6 cellular contexts compared by ENCODE assay signal in genomic region chrX:49185062-49185394, GRCh38. TPM values are rescaled to one million over a fixed set of nuclear protein-coding genes. Genes with fewer than 3 reads are reported as not detected.
DNase-seq lines count a peak whose midpoint lies in the region; FAIRE-seq and TF ChIP-seq lines count a peak whose summit lies in the region.

No MANE protein-coding gene starts in this region.

- peaks cover 13% of the 10 kb centered on the region for H3K79me2 ChIP-seq in keratinocyte (ENCODE audit: control insufficient read depth, insufficient read depth, low read length)

- DNase-seq in RKO (ENCODE audit: low spot score) (peak; percentile 42), keratinocyte (ENCODE audit: low read depth, low spot score) (no peak), HT-29 (ENCODE audit: low spot score) (no peak)
- DNase-seq in activated effector memory CD4-positive, alpha-beta T cell treated with anti-CD3 and anti-CD28 coated beads, Interleukin-2, amount 50 U/mL, for 16 hours = no peak
- no peak for DNase-seq in stimulated activated CD4-positive, alpha-beta T cell treated with anti-CD3 and anti-CD28 coated beads, Interleukin-4, amount 100 ng/mL, for 1 hour

- TF ChIP-seq CTCF in keratinocyte (optimal IDR thresholded peaks at IDR 0.05 in 1 of 3, IDR thresholded peaks at IDR 0.05 in 1 of 3, conservative IDR thresholded peaks at IDR 0.05 in 1 of 3; ENCODE audit: extremely low read depth in 1 of 3, insufficient read depth in 2 of 3, low read length in 3 of 3) = no peak

- peaks cover 8 to 44% (median 34%) of the 10 kb centered on the region in 10 experiments for H3K4me1 ChIP-seq in BLaER1 treated with 17β-estradiol and CSF1 and Interleukin-3, amounts not matched to agents 10 nM and 100 nM
- peaks cover 17% of the 10 kb centered on the region for H3K4me1 ChIP-seq in keratinocyte (ENCODE audit: control insufficient read depth, extremely low read depth, insufficient read depth, low read length)

- peak overlapping the region; percentile 78 to 91 (median 85) for H3K4me2 ChIP-seq in BLaER1 treated with 17β-estradiol and CSF1 and Interleukin-3, amounts not matched to agents 10 nM and 100 nM
- H3K4me2 ChIP-seq in keratinocyte (ENCODE audit: control insufficient read depth, extremely low read depth, insufficient read depth, low read depth, low read length) = peak overlapping the region; percentile 75

- peaks cover 0 to 25% (median 7%) of the 10 kb centered on the region in 11 experiments; a peak in 7 of 22 replicates for H3K9me3 ChIP-seq in BLaER1 treated with 17β-estradiol and CSF1 and Interleukin-3, amounts not matched to agents 10 nM and 100 nM (replicated peaks in 1 of 11)
- H3K9me3 ChIP-seq in keratinocyte (ENCODE audit: control insufficient read depth, low read depth, low read length) = no peaks in the 10 kb centered on the region

- peaks cover 0 to 28% (median 4%) of the 10 kb centered on the region in 11 experiments; a peak in 9 of 22 replicates for H3K27me3 ChIP-seq in BLaER1 treated with 17β-estradiol and CSF1 and Interleukin-3, amounts not matched to agents 10 nM and 100 nM
- no peaks in the 10 kb centered on the region for H3K27me3 ChIP-seq in keratinocyte (ENCODE audit: control insufficient read depth, extremely low read depth, insufficient read depth, low read length)

- H3K36me3 ChIP-seq in BLaER1 treated with 17β-estradiol and CSF1 and Interleukin-3, amounts not matched to agents 10 nM and 100 nM = peaks cover 8 to 30% (median 20%) of the 10 kb centered on the region in 11 experiments; a peak in 19 of 22 replicates
- peaks cover 4 to 6% of the 10 kb centered on the region in 2 experiments for H3K36me3 ChIP-seq in keratinocyte (ENCODE audit: control insufficient read depth in 2 of 2, extremely low read depth in 1 of 2, insufficient read depth in 2 of 2, low read length in 2 of 2)

- H3K9me1 ChIP-seq in keratinocyte (ENCODE audit: control insufficient read depth, extremely low read depth, insufficient read depth, low read length) = no peaks in the 10 kb centered on the region

- no peak overlapping the region for H2AFZ ChIP-seq in keratinocyte (ENCODE audit: control insufficient read depth, low read length)

- peaks cover 4 to 21% (median 11%) of the 10 kb centered on the region in 11 experiments; a peak in 16 of 22 replicates for H4K20me1 ChIP-seq in BLaER1 treated with 17β-estradiol and CSF1 and Interleukin-3, amounts not matched to agents 10 nM and 100 nM
- no peaks in the 10 kb centered on the region for H4K20me1 ChIP-seq in keratinocyte (ENCODE audit: control insufficient read depth, extremely low read depth, insufficient read depth, low read length)

- peak overlapping the region in 10 of 11 experiments; percentile 40 to 85 (median 80); a peak in 20 of 22 replicates for H3K27ac ChIP-seq in BLaER1 treated with 17β-estradiol and CSF1 and Interleukin-3, amounts not matched to agents 10 nM and 100 nM
- peak overlapping the region; percentile 72 for H3K27ac ChIP-seq in keratinocyte (ENCODE audit: control insufficient read depth, insufficient read depth, low read length)

- H3K4me3 ChIP-seq in BLaER1 treated with 17β-estradiol and CSF1 and Interleukin-3, amounts not matched to agents 10 nM and 100 nM = peak overlapping the region; percentile 68 to 83 (median 77)
- peak overlapping the region; percentile 73 to 81 (median 79) for H3K4me3 ChIP-seq in keratinocyte (ENCODE audit: control insufficient read depth in 2 of 3, extremely low read depth in 1 of 3, insufficient read depth in 2 of 3, low read depth in 1 of 3, low read length in 3 of 3)

- dilution Hi-C loops in keratinocyte (cut with MboI; ENCODE audit: extremely low pct_ligation_motif_present, low sequenced_read_pairs) = no loop called here

- H3K9ac ChIP-seq in BLaER1 treated with 17β-estradiol and CSF1 and Interleukin-3, amounts not matched to agents 10 nM and 100 nM = peak overlapping the region; percentile 78 to 87 (median 85)
- peak overlapping the region; percentile 81 for H3K9ac ChIP-seq in keratinocyte (ENCODE audit: control insufficient read depth, extremely low read depth, insufficient read depth, low read length)

- no peak for FAIRE-seq in keratinocyte (lab: Jason Lieb, UNC)

RNA-seq across cellular contexts. Expression of gene PRICKLE3, which starts 1.1 kb away (rescaled TPM):
- polyA plus RNA-seq in keratinocyte = 8.6 to 13.7 TPM (median 8.7 TPM) in 3 replicates
- 6.1 TPM for polyA plus RNA-seq in keratinocyte (2011; ENCODE audit: low read depth)
- polyA plus RNA-seq in keratinocyte (2011; cell fraction: cytosol; rRNA removed) = 7.6 and 13.4 TPM in 2 replicates
- 21.8 and 27.4 TPM in 2 replicates for polyA plus RNA-seq in keratinocyte (2011; cell fraction: nucleus; rRNA removed)
- polyA plus RNA-seq in keratinocyte (2012; ENCODE audit: low replicate concordance) = 18.0 and 18.8 TPM in 2 replicates
- polyA minus RNA-seq in keratinocyte = 8.8 to 43.9 TPM (median 9.4 TPM) in 3 replicates
- 23.8 TPM for polyA minus RNA-seq in keratinocyte (2011; cell fraction: cytosol; rRNA and poly(A)+ RNA removed)
- 10.5 and 15.2 TPM in 2 replicates for polyA minus RNA-seq in keratinocyte (2011; cell fraction: nucleus; rRNA and poly(A)+ RNA removed)
- total RNA-seq in HT-29 (2014; rRNA removed; shearing (Covaris generic)) = 19.0 and 22.3 TPM in 2 replicates

RNA-seq across cellular contexts. Expression of gene PLP2, which starts 13.3 kb away (rescaled TPM):
- 284 to 488 TPM (median 358 TPM) in 3 replicates for polyA plus RNA-seq in keratinocyte
- polyA plus RNA-seq in keratinocyte (2011; ENCODE audit: low read depth) = 19.3 TPM
- 435 and 483 TPM in 2 replicates for polyA plus RNA-seq in keratinocyte (2011; cell fraction: cytosol; rRNA removed)
- polyA plus RNA-seq in keratinocyte (2011; cell fraction: nucleus; rRNA removed) = 270 and 305 TPM in 2 replicates
- polyA plus RNA-seq in keratinocyte (2012; ENCODE audit: low replicate concordance) = 215 and 344 TPM in 2 replicates
- polyA minus RNA-seq in keratinocyte = 359 to 538 TPM (median 417 TPM) in 3 replicates
- polyA minus RNA-seq in keratinocyte (2011; cell fraction: cytosol; rRNA and poly(A)+ RNA removed) = 192 TPM
- 54.7 and 87.5 TPM in 2 replicates for polyA minus RNA-seq in keratinocyte (2011; cell fraction: nucleus; rRNA and poly(A)+ RNA removed)
- total RNA-seq in HT-29 (2014; rRNA removed; shearing (Covaris generic)) = 27.3 and 28.1 TPM in 2 replicates

RNA-seq across cellular contexts. Expression of gene SYP, which starts 15.0 kb away (rescaled TPM):
- 0.07 to 0.23 TPM (median 0.13 TPM) in 3 replicates for polyA plus RNA-seq in keratinocyte
- not detected for polyA plus RNA-seq in keratinocyte (2011; ENCODE audit: low read depth)
- 0.03 TPM in 1 of 2 replicates, not detected in the other for polyA plus RNA-seq in keratinocyte (2011; cell fraction: cytosol; rRNA removed)
- 0.09 and 0.19 TPM in 2 replicates for polyA plus RNA-seq in keratinocyte (2011; cell fraction: nucleus; rRNA removed)
- 0.21 and 0.22 TPM in 2 replicates for polyA plus RNA-seq in keratinocyte (2012; ENCODE audit: low replicate concordance)
- 0.10 TPM in 2 of 3 replicates, not detected in the other for polyA minus RNA-seq in keratinocyte
- polyA minus RNA-seq in keratinocyte (2011; cell fraction: cytosol; rRNA and poly(A)+ RNA removed) = not detected
- polyA minus RNA-seq in keratinocyte (2011; cell fraction: nucleus; rRNA and poly(A)+ RNA removed) = not detected in 2 replicates
- total RNA-seq in HT-29 (2014; rRNA removed; shearing (Covaris generic)) = 0.61 and 1.1 TPM in 2 replicates

RNA-seq across cellular contexts. Expression of gene MAGIX, which starts 22.5 kb away (rescaled TPM):
- 0.51 to 0.62 TPM (median 0.59 TPM) in 3 replicates for polyA plus RNA-seq in keratinocyte
- polyA plus RNA-seq in keratinocyte (2011; ENCODE audit: low read depth) = 0.46 TPM
- polyA plus RNA-seq in keratinocyte (2011; cell fraction: cytosol; rRNA removed) = 0.29 and 0.77 TPM in 2 replicates
- polyA plus RNA-seq in keratinocyte (2011; cell fraction: nucleus; rRNA removed) = 0.53 and 0.69 TPM in 2 replicates
- 0.47 and 0.83 TPM in 2 replicates for polyA plus RNA-seq in keratinocyte (2012; ENCODE audit: low replicate concordance)
- polyA minus RNA-seq in keratinocyte = 0.20 to 0.40 TPM (median 0.22 TPM) in 3 replicates
- polyA minus RNA-seq in keratinocyte (2011; cell fraction: cytosol; rRNA and poly(A)+ RNA removed) = not detected
- polyA minus RNA-seq in keratinocyte (2011; cell fraction: nucleus; rRNA and poly(A)+ RNA removed) = 0.21 and 0.70 TPM in 2 replicates
- 12.6 and 13.6 TPM in 2 replicates for total RNA-seq in HT-29 (2014; rRNA removed; shearing (Covaris generic))

RNA-seq across cellular contexts. Expression of gene CACNA1F, which starts 48.1 kb away (rescaled TPM):
- polyA plus RNA-seq in keratinocyte = 0.03 TPM in 1 of 3 replicates, not detected in the others
- polyA plus RNA-seq in keratinocyte (2011; ENCODE audit: low read depth) = not detected
- polyA plus RNA-seq in keratinocyte (2011; cell fraction: cytosol; rRNA removed) = not detected in 2 replicates
- polyA plus RNA-seq in keratinocyte (2011; cell fraction: nucleus; rRNA removed) = 0.01 TPM in 1 of 2 replicates, not detected in the other
- not detected in 2 replicates for polyA plus RNA-seq in keratinocyte (2012; ENCODE audit: low replicate concordance)
- not detected in 3 replicates for polyA minus RNA-seq in keratinocyte
- polyA minus RNA-seq in keratinocyte (2011; cell fraction: cytosol; rRNA and poly(A)+ RNA removed) = not detected
- not detected in 2 replicates for polyA minus RNA-seq in keratinocyte (2011; cell fraction: nucleus; rRNA and poly(A)+ RNA removed)
- total RNA-seq in HT-29 (2014; rRNA removed; shearing (Covaris generic)) = not detected in 2 replicates
